ENCODE assay signal across 1 cellular context in the genomic region with DNA sequence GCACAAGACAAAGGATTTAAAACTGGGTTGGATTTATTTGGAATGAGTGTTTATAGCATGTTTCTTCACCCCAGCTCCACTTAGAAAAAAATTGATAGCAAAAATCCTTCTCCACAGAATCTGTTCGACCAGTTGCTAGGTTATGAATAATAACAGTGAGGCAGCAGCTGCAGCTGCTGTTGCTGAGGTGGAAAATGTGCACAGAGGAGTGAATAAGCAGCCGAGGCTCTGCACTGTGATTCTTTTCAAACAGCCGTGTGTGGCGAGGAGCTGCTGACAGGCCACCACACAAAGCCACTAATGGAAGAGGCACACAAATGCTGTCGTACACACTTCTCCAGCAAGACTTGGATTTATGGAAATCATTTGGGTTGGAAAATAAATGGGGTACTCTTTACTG.
TF ChIP-seq lines count a peak whose summit lies in the region.

No MANE protein-coding gene starts in this region.

TF ChIP-seq in GM23338, 12 proteins besides CTCF, POLR2A, EP300 and RAD21 (continued from another document):
- TF ChIP-seq, protein P1, sequence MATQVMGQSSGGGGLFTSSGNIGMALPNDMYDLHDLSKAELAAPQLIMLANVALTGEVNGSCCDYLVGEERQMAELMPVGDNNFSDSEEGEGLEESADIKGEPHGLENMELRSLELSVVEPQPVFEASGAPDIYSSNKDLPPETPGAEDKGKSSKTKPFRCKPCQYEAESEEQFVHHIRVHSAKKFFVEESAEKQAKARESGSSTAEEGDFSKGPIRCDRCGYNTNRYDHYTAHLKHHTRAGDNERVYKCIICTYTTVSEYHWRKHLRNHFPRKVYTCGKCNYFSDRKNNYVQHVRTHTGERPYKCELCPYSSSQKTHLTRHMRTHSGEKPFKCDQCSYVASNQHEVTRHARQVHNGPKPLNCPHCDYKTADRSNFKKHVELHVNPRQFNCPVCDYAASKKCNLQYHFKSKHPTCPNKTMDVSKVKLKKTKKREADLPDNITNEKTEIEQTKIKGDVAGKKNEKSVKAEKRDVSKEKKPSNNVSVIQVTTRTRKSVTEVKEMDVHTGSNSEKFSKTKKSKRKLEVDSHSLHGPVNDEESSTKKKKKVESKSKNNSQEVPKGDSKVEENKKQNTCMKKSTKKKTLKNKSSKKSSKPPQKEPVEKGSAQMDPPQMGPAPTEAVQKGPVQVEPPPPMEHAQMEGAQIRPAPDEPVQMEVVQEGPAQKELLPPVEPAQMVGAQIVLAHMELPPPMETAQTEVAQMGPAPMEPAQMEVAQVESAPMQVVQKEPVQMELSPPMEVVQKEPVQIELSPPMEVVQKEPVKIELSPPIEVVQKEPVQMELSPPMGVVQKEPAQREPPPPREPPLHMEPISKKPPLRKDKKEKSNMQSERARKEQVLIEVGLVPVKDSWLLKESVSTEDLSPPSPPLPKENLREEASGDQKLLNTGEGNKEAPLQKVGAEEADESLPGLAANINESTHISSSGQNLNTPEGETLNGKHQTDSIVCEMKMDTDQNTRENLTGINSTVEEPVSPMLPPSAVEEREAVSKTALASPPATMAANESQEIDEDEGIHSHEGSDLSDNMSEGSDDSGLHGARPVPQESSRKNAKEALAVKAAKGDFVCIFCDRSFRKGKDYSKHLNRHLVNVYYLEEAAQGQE (IDR thresholded peaks at IDR 0.05; ENCODE audit: unreplicated experiment): no peak
- no peak for TF ChIP-seq EZH2 (IDR thresholded peaks at IDR 0.05; ENCODE audit: low read depth, unreplicated experiment)
- no peak for TF ChIP-seq ZNF114 (CRISPR knock-in tag; IDR thresholded peaks at IDR 0.05)
- TF ChIP-seq, protein P2, sequence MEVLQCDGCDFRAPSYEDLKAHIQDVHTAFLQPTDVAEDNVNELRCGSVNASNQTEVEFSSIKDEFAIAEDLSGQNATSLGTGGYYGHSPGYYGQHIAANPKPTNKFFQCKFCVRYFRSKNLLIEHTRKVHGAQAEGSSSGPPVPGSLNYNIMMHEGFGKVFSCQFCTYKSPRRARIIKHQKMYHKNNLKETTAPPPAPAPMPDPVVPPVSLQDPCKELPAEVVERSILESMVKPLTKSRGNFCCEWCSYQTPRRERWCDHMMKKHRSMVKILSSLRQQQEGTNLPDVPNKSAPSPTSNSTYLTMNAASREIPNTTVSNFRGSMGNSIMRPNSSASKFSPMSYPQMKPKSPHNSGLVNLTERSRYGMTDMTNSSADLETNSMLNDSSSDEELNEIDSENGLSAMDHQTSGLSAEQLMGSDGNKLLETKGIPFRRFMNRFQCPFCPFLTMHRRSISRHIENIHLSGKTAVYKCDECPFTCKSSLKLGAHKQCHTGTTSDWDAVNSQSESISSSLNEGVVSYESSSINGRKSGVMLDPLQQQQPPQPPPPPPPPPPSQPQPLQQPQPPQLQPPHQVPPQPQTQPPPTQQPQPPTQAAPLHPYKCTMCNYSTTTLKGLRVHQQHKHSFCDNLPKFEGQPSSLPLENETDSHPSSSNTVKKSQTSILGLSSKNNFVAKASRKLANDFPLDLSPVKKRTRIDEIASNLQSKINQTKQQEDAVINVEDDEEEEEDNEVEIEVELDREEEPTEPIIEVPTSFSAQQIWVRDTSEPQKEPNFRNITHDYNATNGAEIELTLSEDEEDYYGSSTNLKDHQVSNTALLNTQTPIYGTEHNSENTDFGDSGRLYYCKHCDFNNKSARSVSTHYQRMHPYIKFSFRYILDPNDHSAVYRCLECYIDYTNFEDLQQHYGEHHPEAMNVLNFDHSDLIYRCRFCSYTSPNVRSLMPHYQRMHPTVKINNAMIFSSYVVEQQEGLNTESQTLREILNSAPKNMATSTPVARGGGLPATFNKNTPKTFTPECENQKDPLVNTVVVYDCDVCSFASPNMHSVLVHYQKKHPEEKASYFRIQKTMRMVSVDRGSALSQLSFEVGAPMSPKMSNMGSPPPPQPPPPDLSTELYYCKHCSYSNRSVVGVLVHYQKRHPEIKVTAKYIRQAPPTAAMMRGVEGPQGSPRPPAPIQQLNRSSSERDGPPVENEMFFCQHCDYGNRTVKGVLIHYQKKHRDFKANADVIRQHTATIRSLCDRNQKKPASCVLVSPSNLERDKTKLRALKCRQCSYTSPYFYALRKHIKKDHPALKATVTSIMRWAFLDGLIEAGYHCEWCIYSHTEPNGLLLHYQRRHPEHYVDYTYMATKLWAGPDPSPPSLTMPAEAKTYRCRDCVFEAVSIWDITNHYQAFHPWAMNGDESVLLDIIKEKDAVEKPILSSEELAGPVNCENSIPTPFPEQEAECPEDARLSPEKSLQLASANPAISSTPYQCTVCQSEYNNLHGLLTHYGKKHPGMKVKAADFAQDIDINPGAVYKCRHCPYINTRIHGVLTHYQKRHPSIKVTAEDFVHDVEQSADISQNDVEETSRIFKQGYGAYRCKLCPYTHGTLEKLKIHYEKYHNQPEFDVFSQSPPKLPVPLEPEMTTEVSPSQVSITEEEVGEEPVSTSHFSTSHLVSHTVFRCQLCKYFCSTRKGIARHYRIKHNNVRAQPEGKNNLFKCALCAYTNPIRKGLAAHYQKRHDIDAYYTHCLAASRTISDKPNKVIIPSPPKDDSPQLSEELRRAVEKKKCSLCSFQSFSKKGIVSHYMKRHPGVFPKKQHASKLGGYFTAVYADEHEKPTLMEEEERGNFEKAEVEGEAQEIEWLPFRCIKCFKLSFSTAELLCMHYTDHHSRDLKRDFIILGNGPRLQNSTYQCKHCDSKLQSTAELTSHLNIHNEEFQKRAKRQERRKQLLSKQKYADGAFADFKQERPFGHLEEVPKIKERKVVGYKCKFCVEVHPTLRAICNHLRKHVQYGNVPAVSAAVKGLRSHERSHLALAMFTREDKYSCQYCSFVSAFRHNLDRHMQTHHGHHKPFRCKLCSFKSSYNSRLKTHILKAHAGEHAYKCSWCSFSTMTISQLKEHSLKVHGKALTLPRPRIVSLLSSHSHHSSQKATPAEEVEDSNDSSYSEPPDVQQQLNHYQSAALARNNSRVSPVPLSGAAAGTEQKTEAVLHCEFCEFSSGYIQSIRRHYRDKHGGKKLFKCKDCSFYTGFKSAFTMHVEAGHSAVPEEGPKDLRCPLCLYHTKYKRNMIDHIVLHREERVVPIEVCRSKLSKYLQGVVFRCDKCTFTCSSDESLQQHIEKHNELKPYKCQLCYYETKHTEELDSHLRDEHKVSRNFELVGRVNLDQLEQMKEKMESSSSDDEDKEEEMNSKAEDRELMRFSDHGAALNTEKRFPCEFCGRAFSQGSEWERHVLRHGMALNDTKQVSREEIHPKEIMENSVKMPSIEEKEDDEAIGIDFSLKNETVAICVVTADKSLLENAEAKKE (CRISPR knock-in tag; IDR thresholded peaks at IDR 0.05): no peak
- no peak for TF ChIP-seq CREB1 (CRISPR knock-in tag; IDR thresholded peaks at IDR 0.05; ENCODE audit: low read depth)
- TF ChIP-seq NANOG (IDR thresholded peaks at IDR 0.05; ENCODE audit: borderline replicate concordance): no peak
- TF ChIP-seq STAT1 (IDR thresholded peaks at IDR 0.05; ENCODE audit: unreplicated experiment): no peak
